Comparison of ENCODE assay signal across 29 cellular contexts in the genomic region with DNA sequence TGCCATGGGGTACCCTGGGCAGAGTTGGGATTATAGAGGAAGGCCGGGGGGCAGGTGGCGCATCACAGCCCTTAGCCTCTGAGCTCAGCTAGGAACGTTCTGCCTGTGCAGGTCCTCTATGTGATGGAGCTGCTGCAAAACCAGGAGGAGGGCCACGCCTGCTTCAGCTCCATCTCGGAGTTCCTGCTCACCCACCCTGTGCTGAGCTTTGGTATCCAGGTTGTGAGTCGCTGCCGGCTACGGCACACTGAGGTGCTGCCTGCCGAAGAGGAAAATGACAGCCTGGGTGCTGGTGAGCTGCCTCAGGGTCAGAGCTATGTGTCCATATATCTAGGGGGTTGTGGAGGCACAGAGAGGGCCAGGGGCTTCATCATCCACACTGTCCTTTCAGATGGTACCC. TPM values are rescaled to one million over a fixed set of nuclear protein-coding genes. Genes with fewer than 3 reads are reported as not detected.
"Had no signal": no experiment of that assay in that cellular context is flagged by ENCODE, and none has a peak within 500 bp of the region (broad histone marks: within the 10 kb centered on the region; RNA-seq: fewer than 3 reads in every experiment).

No MANE protein-coding gene starts in this region.

- ATAC-seq: naive thymus-derived CD4-positive, alpha-beta T cell; natural killer cell; pancreas; psoas muscle; right cardiac atrium; right lobe of liver; stimulated activated effector memory CD8-positive, alpha-beta T cell treated with anti-CD3 and anti-CD28 coated beads, Interleukin-12 subunit alpha, Interleukin-12 subunit beta, amount 100 ng/mL, for 72 hours; stimulated activated naive B cell treated with anti-CD40 and anti-IgM and Interleukin-4, amounts not matched to agents 10 μg/mL and 1 μg/mL and 100 μg/mL, for 72 hours had no signal

- H3K4me3 ChIP-seq: neural progenitor cell, pancreas, psoas muscle, right lobe of liver, sigmoid colon, stomach, thoracic aorta, thyroid gland, tibial nerve, upper lobe of left lung, vagina had no signal

- H3K27ac Mint-ChIP-seq: natural killer cell; nephron; neural progenitor cell; progenitor cell of endocrine pancreas; stimulated activated effector memory CD8-positive, alpha-beta T cell treated with anti-CD3 and anti-CD28 coated beads, Interleukin-12 subunit alpha, Interleukin-12 subunit beta, amount 100 ng/mL, for 72 hours; stimulated activated naive B cell treated with anti-CD40 and anti-IgM and Interleukin-4, amounts not matched to agents 10 μg/mL and 1 μg/mL and 100 μg/mL, for 72 hours had no signal

- H3K9me3 ChIP-seq: pancreas, psoas muscle, right lobe of liver, sigmoid colon, stomach, thoracic aorta, thyroid gland, tibial nerve, upper lobe of left lung, vagina had no signal

- H3K27ac ChIP-seq: neural progenitor cell, pancreas, right lobe of liver, sigmoid colon, stomach, thoracic aorta, thyroid gland, tibial nerve, upper lobe of left lung, vagina had no signal

- H3K27me3 ChIP-seq: neural progenitor cell, pancreas, right lobe of liver, sigmoid colon, stomach, thyroid gland, tibial nerve, upper lobe of left lung, vagina had no signal

- H3K36me3 ChIP-seq: neural progenitor cell had no signal

- H3K4me3 Mint-ChIP-seq: naive thymus-derived CD4-positive, alpha-beta T cell; natural killer cell; nephron; neural progenitor cell; stimulated activated effector memory CD8-positive, alpha-beta T cell treated with anti-CD3 and anti-CD28 coated beads, Interleukin-12 subunit alpha, Interleukin-12 subunit beta, amount 100 ng/mL, for 72 hours; stimulated activated naive B cell treated with anti-CD40 and anti-IgM and Interleukin-4, amounts not matched to agents 10 μg/mL and 1 μg/mL and 100 μg/mL, for 72 hours had no signal

- DNase-seq: naive thymus-derived CD4-positive, alpha-beta T cell; natural killer cell; occipital lobe; pancreas; psoas muscle; right lobe of liver; sigmoid colon; small intestine; stimulated activated CD4-positive, alpha-beta T cell treated with anti-CD3 and anti-CD28 coated beads, Interleukin-15, amount 100 ng/mL, for 24 hours; stimulated activated CD4-positive, alpha-beta T cell treated with anti-CD3 and anti-CD28 coated beads, Interleukin-2, amount 100 ng/mL, for 24 hours; stimulated activated CD4-positive, alpha-beta T cell treated with anti-CD3 and anti-CD28 coated beads, Interleukin-2, amount 100 ng/mL, for 48 hours; stimulated activated CD4-positive, alpha-beta T cell treated with anti-CD3 and anti-CD28 coated beads, Interleukin-4, amount 100 ng/mL, for 24 hours; stimulated activated naive B cell treated with anti-CD40 and anti-IgM and Interleukin-4, amounts not matched to agents 10 μg/mL and 1 μg/mL and 100 μg/mL, for 72 hours; stimulated activated naive CD4-positive, alpha-beta T cell treated with Interleukin-2 at 50 U/mL for 16 hours; stomach; thyroid gland; trophoblast cell; upper lobe of left lung had no signal

- H3K27me3 Mint-ChIP-seq: naive thymus-derived CD4-positive, alpha-beta T cell; progenitor cell of endocrine pancreas; stimulated activated naive B cell treated with anti-CD40 and anti-IgM and Interleukin-4, amounts not matched to agents 10 μg/mL and 1 μg/mL and 100 μg/mL, for 72 hours had no signal

- H3K9me3 Mint-ChIP-seq: naive thymus-derived CD4-positive, alpha-beta T cell; natural killer cell; nephron; neural progenitor cell; stimulated activated effector memory CD8-positive, alpha-beta T cell treated with anti-CD3 and anti-CD28 coated beads, Interleukin-12 subunit alpha, Interleukin-12 subunit beta, amount 100 ng/mL, for 72 hours; stimulated activated naive B cell treated with anti-CD40 and anti-IgM and Interleukin-4, amounts not matched to agents 10 μg/mL and 1 μg/mL and 100 μg/mL, for 72 hours had no signal

- H3K36me3 Mint-ChIP-seq: natural killer cell had no signal

RNA-seq across cellular contexts. Expression of gene NRN1L, which starts 5.8 kb away (rescaled TPM):
- total RNA-seq: occipital lobe, progenitor cell of endocrine pancreas, renal cortical epithelial cell, sigmoid colon, stomach, temporal lobe, thoracic aorta, ureter, vagina had no signal
